In the genomic region with DNA sequence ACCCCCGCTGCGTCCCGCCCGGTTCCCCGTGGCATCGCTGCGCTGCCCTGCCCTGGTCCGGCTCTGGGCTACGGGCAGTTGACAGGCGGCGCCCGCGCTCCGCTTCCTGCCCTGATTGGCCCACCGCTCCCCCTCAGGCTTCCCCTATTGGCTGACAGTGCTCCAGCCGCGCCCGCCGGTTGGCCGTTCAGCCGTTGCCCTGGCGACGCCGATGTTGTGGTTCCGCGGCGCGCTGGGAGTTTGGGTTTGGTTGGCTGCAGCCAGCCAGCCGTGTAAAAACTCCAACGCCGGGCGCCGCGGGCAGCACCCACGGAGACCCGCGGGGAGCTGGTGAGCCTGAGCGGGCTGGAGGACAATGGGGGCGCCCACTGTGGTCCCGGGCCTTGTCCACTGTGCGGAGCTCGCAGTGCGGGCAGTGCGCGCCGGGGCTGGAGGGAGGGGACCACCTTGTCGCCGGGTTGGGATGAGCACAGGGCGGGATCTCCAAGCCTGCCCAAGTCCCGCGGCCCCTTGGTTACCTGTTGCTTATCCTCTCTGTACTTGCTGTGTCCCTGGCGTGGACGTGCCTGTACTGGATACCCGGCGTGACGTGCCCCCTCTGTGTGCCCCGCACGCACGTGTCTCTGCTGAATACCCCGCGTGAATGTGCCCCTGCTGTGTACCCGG, we compare ENCODE assay signal across 8 cellular contexts. TPM values are rescaled to one million over a fixed set of nuclear protein-coding genes. Genes with fewer than 3 reads are reported as not detected.
A peak's percentile ranks its signal among the peaks of the same experiment; 100 is the strongest.
DNase-seq lines count a peak whose midpoint lies in the region; ATAC-seq lines count a peak whose summit lies in the region.

A gene (plus strand): TSS at position 243 of the 666 bp plus-strand sequence. CDS start 766 bp downstream, outside the sequence.

- CTCF ChIA-PET in activated CD4-positive, alpha-beta T cell treated with anti-CD3 and anti-CD28 coated beads, Interleukin-2, amount 10 ng/mL, durations not matched to agents 7 days and 5 days (lab: Charles Lee): interaction anchor here (0.8 to 1.0 kb wide), 2 partner anchors 15 to 75 kb away, joined by 4 read pairs; no protein-coding TSS in a partner anchor

- peak within 1 kb of the TSS; percentile 74 for H3K4me3 Mint-ChIP-seq in activated CD4-positive, alpha-beta T cell treated with anti-CD3 and anti-CD28 coated beads, Interleukin-2, amount 10 ng/mL, durations not matched to agents 7 days and 5 days

- H3K27me3 Mint-ChIP-seq in activated CD4-positive, alpha-beta T cell treated with anti-CD3 and anti-CD28 coated beads, Interleukin-2, amount 10 ng/mL, durations not matched to agents 7 days and 5 days: peaks cover 45% of the 10 kb centered on the region

- H3K36me3 Mint-ChIP-seq in activated CD4-positive, alpha-beta T cell treated with anti-CD3 and anti-CD28 coated beads, Interleukin-2, amount 10 ng/mL, durations not matched to agents 7 days and 5 days (ENCODE audit: low read depth): no peaks in the 10 kb centered on the region

- H3K9me3 Mint-ChIP-seq in activated CD4-positive, alpha-beta T cell treated with anti-CD3 and anti-CD28 coated beads, Interleukin-2, amount 10 ng/mL, durations not matched to agents 7 days and 5 days: no peaks in the 10 kb centered on the region

- DNase-seq in NCI-H1436 (lab: John Stamatoyannopoulos, UW) (peak; percentile 25), NCI-H1436 treated with DMSO at 0.1 percent for 48 hours (lab: John Stamatoyannopoulos, UW) (no peak), NCI-H2196 (lab: John Stamatoyannopoulos, UW; ENCODE audit: unreplicated experiment) (peak; percentile 86), dedifferentiated amniotic fluid mesenchymal stem cell (ENCODE audit: extremely low spot score) (peak; percentile 85), left lobe of liver (ENCODE audit: low spot score) (peak; percentile 77)
- DNase-seq in activated CD4-positive, alpha-beta T cell treated with anti-CD3 and anti-CD28 coated beads, Interleukin-2, amount 10 ng/mL, durations not matched to agents 7 days and 5 days: peak; percentile 92
- DNase-seq in stimulated activated CD4-positive, alpha-beta T cell treated with anti-CD3 and anti-CD28 coated beads, Interleukin-1b, Interleukin-23, amount 100 ng/mL, for 1 hour (ENCODE audit: low read depth in 2 of 2): peak; percentile 65 to 71

- POLR2A ChIA-PET in activated CD4-positive, alpha-beta T cell treated with anti-CD3 and anti-CD28 coated beads, Interleukin-2, amount 10 ng/mL, durations not matched to agents 7 days and 5 days (lab: Charles Lee): no interaction called here

- peak within 1 kb of the TSS; percentile 56 for H3K27ac Mint-ChIP-seq in activated CD4-positive, alpha-beta T cell treated with anti-CD3 and anti-CD28 coated beads, Interleukin-2, amount 10 ng/mL, durations not matched to agents 7 days and 5 days

- ATAC-seq in HG02981 (IDR thresholded peaks at IDR 0.05; ENCODE audit: unreplicated experiment) (peak; percentile 99), left lobe of liver (peak; percentile 96)

- peaks cover 12% of the 10 kb centered on the region for H3K4me1 Mint-ChIP-seq in activated CD4-positive, alpha-beta T cell treated with anti-CD3 and anti-CD28 coated beads, Interleukin-2, amount 10 ng/mL, durations not matched to agents 7 days and 5 days

RNA-seq across cellular contexts. Expression of the gene that starts here (rescaled TPM):
- under 1 TPM; 0.10 to 0.21 TPM for total RNA-seq in activated CD4-positive, alpha-beta T cell treated with anti-CD3 and anti-CD28 coated beads, Interleukin-2, amount 10 ng/mL, durations not matched to agents 7 days and 5 days
- total RNA-seq in left lobe of liver: not detected

Comparison
In these comparisons a context has a peak if more than half of its experiments do, and no peak if none do; other contexts are left out.
1. Peak in DNase-seq in activated CD4-positive, alpha-beta T cell treated with anti-CD3 and anti-CD28 coated beads, Interleukin-2, amount 10 ng/mL, durations not matched to agents 7 days and 5 days; RNA of the gene not detected or under 1 TPM.
2. Peak in DNase-seq and ATAC-seq in left lobe of liver; RNA of the gene not detected or under 1 TPM.